ENCODE assay signal across 9 cellular contexts in genomic region chr4:13548059-13548983, GRCh38. TPM values are rescaled to one million over a fixed set of nuclear protein-coding genes. Genes with fewer than 3 reads are reported as not detected.
DNase-seq lines count a peak whose midpoint lies in the region; ATAC-seq and TF ChIP-seq lines count a peak whose summit lies in the region.
"Had no signal": no experiment of that assay in that cellular context is flagged by ENCODE, and none has a peak within 500 bp of the region (broad histone marks: within the 10 kb centered on the region; RNA-seq: fewer than 3 reads in every experiment).

No MANE protein-coding gene starts in this region.

- no peaks in the 10 kb centered on the region for H3K36me3 ChIP-seq in neural cell (ENCODE audit: insufficient read depth, low read length)

- H4K20me1 ChIP-seq in neural cell (ENCODE audit: insufficient read depth): no peaks in the 10 kb centered on the region

- H3K9me2 ChIP-seq in neural cell (ENCODE audit: insufficient read depth, low read length): no peaks in the 10 kb centered on the region

- H3K4me2 ChIP-seq in neural cell (ENCODE audit: low read length): no peak overlapping the region

- no peak overlapping the region for H2AFZ ChIP-seq in neural cell (ENCODE audit: low read depth, low read length)

- H3K9me3 ChIP-seq in neural cell (ENCODE audit: low read length): peaks cover 7% of the 10 kb centered on the region

- TF ChIP-seq RAD21 in neural cell (conservative IDR thresholded peaks at IDR 0.05): no peak

- H3K27me3 Mint-ChIP-seq in activated naive CD8-positive, alpha-beta T cell treated with anti-CD3 and anti-CD28 coated beads, Interleukin-2, amount 50 U/mL, for 24 hours: peaks cover 72% of the 10 kb centered on the region

- peak overlapping the region; percentile 70 for H3K4me3 Mint-ChIP-seq in activated naive CD8-positive, alpha-beta T cell treated with anti-CD3 and anti-CD28 coated beads, Interleukin-2, amount 50 U/mL, for 24 hours

- H3K79me2 ChIP-seq in neural cell (replicated peaks; ENCODE audit: insufficient read depth, low read length): no peaks in the 10 kb centered on the region

- H3K27ac ChIP-seq in neural cell (ENCODE audit: low read length): no peak overlapping the region

- peaks cover 76% of the 10 kb centered on the region for H3K27me3 ChIP-seq in neural cell (ENCODE audit: insufficient read depth, low read depth, low read length)

- TF ChIP-seq EP300 in neural cell (conservative IDR thresholded peaks at IDR 0.05; ENCODE audit: poor library complexity, severe bottlenecking): no peak

- peaks cover 5% of the 10 kb centered on the region for H3K36me3 Mint-ChIP-seq in activated naive CD8-positive, alpha-beta T cell treated with anti-CD3 and anti-CD28 coated beads, Interleukin-2, amount 50 U/mL, for 24 hours (ENCODE audit: low read depth)

- TF ChIP-seq CTCF in neural cell (IDR thresholded peaks at IDR 0.05; ENCODE audit: poor library complexity, severe bottlenecking) (no peak), omental fat pad (IDR thresholded peaks at IDR 0.05) (no peak)

- peak overlapping the region; percentile 61 for H3K4me3 ChIP-seq in neural cell (ENCODE audit: low read length)

- DNase-seq in EL (peak; percentile 27), omental fat pad (ENCODE audit: low spot score) (no peak)
- DNase-seq in activated naive CD8-positive, alpha-beta T cell treated with anti-CD3 and anti-CD28 coated beads, Interleukin-2, amount 50 U/mL, for 24 hours: no peak
- DNase-seq in NK-92 treated with Interleukin-12 subunit alpha and Interleukin-12 subunit beta, amount 100 ng/mL, for 24 hours (lab: John Stamatoyannopoulos, UW): no peak
- DNase-seq in stimulated activated CD4-positive, alpha-beta T cell treated with anti-CD3 and anti-CD28 coated beads, Interleukin-4, amount 100 ng/mL, for 24 hours: no peak

- no peak overlapping the region for H3K9ac ChIP-seq in neural cell (ENCODE audit: low read length)

- no peaks in the 10 kb centered on the region for H3F3A ChIP-seq in neural cell (ENCODE audit: insufficient read depth, low read length, poor library complexity, severe bottlenecking)

- ATAC-seq in HG03432 (IDR thresholded peaks at IDR 0.05; ENCODE audit: unreplicated experiment) (peak; percentile 2), HG02884 (IDR thresholded peaks at IDR 0.05; ENCODE audit: unreplicated experiment) (no peak), omental fat pad (ENCODE audit: low FRiP score) (no peak)
- ATAC-seq in activated naive CD8-positive, alpha-beta T cell treated with anti-CD3 and anti-CD28 coated beads, Interleukin-2, amount 50 U/mL, for 24 hours: no peak

- H3K9me3 Mint-ChIP-seq in activated naive CD8-positive, alpha-beta T cell treated with anti-CD3 and anti-CD28 coated beads, Interleukin-2, amount 50 U/mL, for 24 hours: peaks cover 5% of the 10 kb centered on the region

- peaks cover 28% of the 10 kb centered on the region for H3K4me1 Mint-ChIP-seq in activated naive CD8-positive, alpha-beta T cell treated with anti-CD3 and anti-CD28 coated beads, Interleukin-2, amount 50 U/mL, for 24 hours

- H3K27ac Mint-ChIP-seq in activated naive CD8-positive, alpha-beta T cell treated with anti-CD3 and anti-CD28 coated beads, Interleukin-2, amount 50 U/mL, for 24 hours: no peak overlapping the region

TF ChIP-seq in neural cell, 6 proteins besides CTCF, POLR2A, EP300 and RAD21:
- TF ChIP-seq SMC3 (conservative IDR thresholded peaks at IDR 0.05; ENCODE audit: poor library complexity): no peak
- no peak for TF ChIP-seq EZH2 (IDR thresholded peaks at IDR 0.05; ENCODE audit: borderline replicate concordance, insufficient read depth, low read length, poor library complexity, severe bottlenecking)
- TF ChIP-seq MXI1 (conservative IDR thresholded peaks at IDR 0.05; ENCODE audit: poor library complexity, severe bottlenecking): no peak
- no peak for TF ChIP-seq TAF1 (IDR thresholded peaks at IDR 0.05; ENCODE audit: low read depth)
- TF ChIP-seq POLR2AphosphoS5 (IDR thresholded peaks at IDR 0.05): no peak
- no peak for TF ChIP-seq REST (IDR thresholded peaks at IDR 0.05; ENCODE audit: borderline replicate concordance)

RNA-seq across cellular contexts. Expression of gene NKX3-2, which starts 4.0 kb away (rescaled TPM):
- not detected in 2 replicates for polyA plus RNA-seq in neural cell
- not detected in 2 replicates for polyA minus RNA-seq in neural cell
- 1 to 10 TPM in 2 of 4 donors, under 1 TPM in 2; 0.24 to 2.2 (median 1.2) TPM for total RNA-seq in omental fat pad
- total RNA-seq: kidney epithelial cell had no signal
